Comparison of ENCODE assay signal across 10 cellular contexts in genomic region chr19:40416918-40417713, GRCh38. TPM values are rescaled to one million over a fixed set of nuclear protein-coding genes. Genes with fewer than 3 reads are reported as not detected.
DNase-seq lines count a peak whose midpoint lies in the region; ATAC-seq, FAIRE-seq and TF ChIP-seq lines count a peak whose summit lies in the region.
"Had no signal": no experiment of that assay in that cellular context is flagged by ENCODE, and none has a peak within 500 bp of the region (broad histone marks: within the 10 kb centered on the region; RNA-seq: fewer than 3 reads in every experiment).

No MANE protein-coding gene starts in this region.

- H3K27me3 Mint-ChIP-seq in activated T-cell treated with anti-CD3 and anti-CD28 coated beads, Interleukin-2, amount 50 U/mL, for 72 hours (ENCODE audit: low read depth), result peaks cover 5% of the 10 kb centered on the region

- peak overlapping the region in 1 of 2 donors; percentile 43 for H3K9ac ChIP-seq in kidney (ENCODE audit: low read length in 2 of 2)

- DNase-seq in activated T-cell treated with anti-CD3 and anti-CD28 coated beads, Interleukin-2, amount 50 U/mL, for 72 hours, result no peak
- DNase-seq in activated T-cell treated with anti-CD3 and anti-CD28 coated beads for 4 hours (no peak), amniotic epithelial cell (ENCODE audit: low read depth) (peak; percentile 51), kidney (peak; percentile 86), urothelium cell line (ENCODE audit: low spot score) (peak; percentile 57), islet precursor cell (no peak)

- peak overlapping the region; percentile 88 to 93 for H3K27ac ChIP-seq in kidney (ENCODE audit: low read depth in 2 of 2, low read length in 2 of 2)
- H3K27ac ChIP-seq: C4-2B had no signal

- no peaks in the 10 kb centered on the region for H3K9me3 Mint-ChIP-seq in activated T-cell treated with anti-CD3 and anti-CD28 coated beads, Interleukin-2, amount 50 U/mL, for 72 hours

- TF ChIP-seq CTCF in kidney (IDR thresholded peaks at IDR 0.05; ENCODE audit: borderline replicate concordance, extremely low read depth, insufficient read depth), result no peak

- peak overlapping the region in 1 of 2 donors; percentile 6 for H3K4me3 Mint-ChIP-seq in activated T-cell treated with anti-CD3 and anti-CD28 coated beads, Interleukin-2, amount 50 U/mL, for 72 hours

- intact Hi-C loops in kidney (cut with DNase I), result no loop called here

- no peak for FAIRE-seq in kidney (lab: Jason Lieb, UNC)
- FAIRE-seq in urothelium cell line (lab: Jason Lieb, UNC), result no peak

- no peak for ATAC-seq in activated T-cell treated with anti-CD3 and anti-CD28 coated beads, Interleukin-2, amount 50 U/mL, for 72 hours (replicated peaks in 1 of 2)
- ATAC-seq in GM19397 (IDR thresholded peaks at IDR 0.05; ENCODE audit: unreplicated experiment), result no peak
- no peak for ATAC-seq in HG02870 (IDR thresholded peaks at IDR 0.05; ENCODE audit: unreplicated experiment)

- no peak overlapping the region for H3K4me3 ChIP-seq in kidney (ENCODE audit: low read length in 2 of 2)

- peaks cover 35% of the 10 kb centered on the region for H3K4me1 Mint-ChIP-seq in activated T-cell treated with anti-CD3 and anti-CD28 coated beads, Interleukin-2, amount 50 U/mL, for 72 hours (ENCODE audit: low read depth)

- H3K36me3 ChIP-seq in kidney (ENCODE audit: control insufficient read depth in 1 of 2, insufficient read depth in 2 of 2, low read length in 2 of 2), result peaks cover 0 to 1% of the 10 kb centered on the region in 2 donors

- H3K27ac Mint-ChIP-seq in activated T-cell treated with anti-CD3 and anti-CD28 coated beads, Interleukin-2, amount 50 U/mL, for 72 hours, result peak overlapping the region; percentile 5

- no peaks in the 10 kb centered on the region for H3K36me3 Mint-ChIP-seq in activated T-cell treated with anti-CD3 and anti-CD28 coated beads, Interleukin-2, amount 50 U/mL, for 72 hours (ENCODE audit: insufficient read depth in 2 of 2)

- H3K4me1 ChIP-seq in kidney (ENCODE audit: control insufficient read depth in 1 of 2, insufficient read depth in 1 of 2, low read depth in 1 of 2, low read length in 2 of 2), result peaks cover 5 to 8% of the 10 kb centered on the region in 2 donors

- H3K9me3 ChIP-seq in kidney (ENCODE audit: control insufficient read depth in 1 of 2, low read length in 2 of 2), result no peaks in the 10 kb centered on the region

RNA-seq across cellular contexts. Expression of gene PRX, which starts 3.9 kb away (rescaled TPM):
- total RNA-seq in activated T-cell treated with anti-CD3 and anti-CD28 coated beads, Interleukin-2, amount 50 U/mL, for 72 hours, result 1 to 10 TPM; 3.4 to 3.7 TPM
- total RNA-seq in kidney, result 4.5 TPM
- 12.6 TPM for polyA plus RNA-seq in kidney (ENCODE audit: insufficient read depth, low read depth, low replicate concordance)

RNA-seq across cellular contexts. Expression of gene SERTAD1, which starts 8.7 kb away (rescaled TPM):
- 10 to 100 TPM; 12.9 to 16.9 TPM for total RNA-seq in activated T-cell treated with anti-CD3 and anti-CD28 coated beads, Interleukin-2, amount 50 U/mL, for 72 hours
- 14.8 TPM for total RNA-seq in kidney
- 18.2 TPM for polyA plus RNA-seq in kidney (ENCODE audit: insufficient read depth, low read depth, low replicate concordance)

RNA-seq across cellular contexts. Expression of gene SERTAD3, which starts 27.0 kb away (rescaled TPM):
- 10 to 100 TPM; 12.6 to 16.3 TPM for total RNA-seq in activated T-cell treated with anti-CD3 and anti-CD28 coated beads, Interleukin-2, amount 50 U/mL, for 72 hours
- total RNA-seq in kidney, result 38.4 TPM
- polyA plus RNA-seq in kidney (ENCODE audit: insufficient read depth, low read depth, low replicate concordance), result 29.9 TPM

RNA-seq across cellular contexts. Expression of gene HIPK4, which starts 27.1 kb away (rescaled TPM):
- total RNA-seq in activated T-cell treated with anti-CD3 and anti-CD28 coated beads, Interleukin-2, amount 50 U/mL, for 72 hours, result under 1 TPM in 1 of 2 donors, not detected in 1; 0.12 TPM
- total RNA-seq in kidney, result 0.09 TPM
- polyA plus RNA-seq in kidney (ENCODE audit: insufficient read depth, low read depth, low replicate concordance), result not detected
- total RNA-seq: epithelial cell of proximal tubule had no signal

RNA-seq across cellular contexts. Expression of gene BLVRB, which starts 48.4 kb away (rescaled TPM):
- total RNA-seq in activated T-cell treated with anti-CD3 and anti-CD28 coated beads, Interleukin-2, amount 50 U/mL, for 72 hours, result 10 to 100 TPM; 40.7 to 51.0 TPM
- 89.9 TPM for total RNA-seq in kidney
- polyA plus RNA-seq in kidney (ENCODE audit: insufficient read depth, low read depth, low replicate concordance), result 248 TPM

Comparison
In these comparisons a context has a peak if more than half of its experiments do, and no peak if none do; other contexts are left out.
1. DNase-seq: peak in amniotic epithelial cell (single experiment), kidney (single experiment) and urothelium cell line (single experiment); none in activated T-cell treated with anti-CD3 and anti-CD28 coated beads, Interleukin-2, amount 50 U/mL, for 72 hours (0 of 2), activated T-cell treated with anti-CD3 and anti-CD28 coated beads for 4 hours (single experiment) and islet precursor cell (single experiment).